ENCODE assay signal across 8 cellular contexts in the genomic region with DNA sequence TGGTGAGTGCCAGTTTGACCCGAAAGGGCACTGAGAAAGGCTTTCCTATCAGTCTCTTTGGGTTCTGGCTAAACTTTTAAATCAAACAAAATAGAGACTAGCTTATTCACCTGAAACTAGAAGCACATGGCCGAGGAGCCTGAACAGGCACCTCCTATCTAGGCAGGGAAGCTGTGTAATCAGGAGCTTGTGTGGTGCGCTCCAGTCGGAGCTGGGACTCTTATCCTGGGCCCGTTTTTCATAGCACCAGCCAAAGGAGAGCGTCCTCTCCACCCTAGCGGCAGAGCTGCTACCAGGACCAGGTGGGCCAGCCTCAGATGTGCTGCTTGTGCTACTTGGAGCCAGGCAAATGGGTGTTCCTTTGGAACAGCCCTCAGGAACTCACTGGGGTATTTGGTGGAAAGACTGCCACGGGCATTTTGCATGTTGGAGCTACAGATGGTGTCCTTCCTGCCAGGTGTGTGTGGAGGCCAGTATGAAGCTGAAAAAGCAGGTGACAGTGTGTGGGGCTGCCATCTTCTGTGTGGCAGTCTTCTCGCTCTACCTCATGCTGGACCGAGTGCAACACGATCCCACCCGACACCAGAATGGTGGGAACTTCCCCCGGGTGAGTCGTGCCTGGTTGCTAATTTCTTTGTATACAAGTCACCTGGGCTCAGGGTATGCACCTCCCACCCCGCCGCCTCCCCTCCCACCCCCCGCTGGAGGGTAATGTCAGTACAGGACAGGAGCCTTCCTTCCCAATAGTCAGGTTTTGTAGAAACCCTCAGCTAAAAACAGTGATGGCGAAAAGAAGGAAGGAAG. TPM values are rescaled to one million over a fixed set of nuclear protein-coding genes. Genes with fewer than 3 reads are reported as not detected.
DNase-seq lines count a peak whose midpoint lies in the region; ATAC-seq and TF ChIP-seq lines count a peak whose summit lies in the region.

No MANE protein-coding gene starts in this region.

- H3K9ac ChIP-seq in OCI-LY1 (ENCODE audit: low read length) (peak overlapping the region; percentile 66), mucosa of stomach (ENCODE audit: low read length) (peak overlapping the region; percentile 79)

- H3K79me2 ChIP-seq in OCI-LY1 (ENCODE audit: insufficient read depth, low read length) = no peaks in the 10 kb centered on the region

- H3K27me3 ChIP-seq in OCI-LY1 (ENCODE audit: insufficient read depth, low read length) = no peaks in the 10 kb centered on the region
- H3K27me3 ChIP-seq in dorsolateral prefrontal cortex = no peaks in the 10 kb centered on the region
- H3K27me3 ChIP-seq in mucosa of stomach (ENCODE audit: control insufficient read depth, insufficient read depth, low read length) = no peaks in the 10 kb centered on the region

- TF ChIP-seq CTCF in OCI-LY1 (IDR thresholded peaks at IDR 0.05; ENCODE audit: low read length) = peak; percentile 5; the same call in 1 of the 2 replicates
- TF ChIP-seq CTCF in dorsolateral prefrontal cortex (IDR thresholded peaks at IDR 0.05 in 54 of 56, conservative IDR thresholded peaks at IDR 0.05 in 2 of 56; ENCODE audit: low read depth in 1 of 56, partially characterized antibody in 56 of 56) = peak in 4 of 56 donors; percentile 2 to 8 (median 3)

- peaks cover 18% of the 10 kb centered on the region for H3K4me1 ChIP-seq in OCI-LY1 (ENCODE audit: insufficient read depth, low read length, severe bottlenecking)
- peaks cover 18% of the 10 kb centered on the region for H3K4me1 ChIP-seq in mucosa of stomach (ENCODE audit: control insufficient read depth, insufficient read depth, low read length)

- H3K36me3 ChIP-seq in OCI-LY1 (ENCODE audit: insufficient read depth, low read length) (peaks cover 35% of the 10 kb centered on the region), mucosa of stomach (ENCODE audit: control insufficient read depth, insufficient read depth, low read length) (peaks cover 22% of the 10 kb centered on the region)

- intact Hi-C loops in dorsolateral prefrontal cortex (cut with DNase I) = loop anchor here (1.0 to 2.0 kb wide), 3 partner anchors 26 to 31 kb away; partner anchors contain the start of gene UNC45A (in 1 of the 2)

- no peaks in the 10 kb centered on the region for H3K9me3 ChIP-seq in OCI-LY1 (ENCODE audit: low read length)
- H3K9me3 ChIP-seq in mucosa of stomach (ENCODE audit: control insufficient read depth, low read length) = no peaks in the 10 kb centered on the region

- DNase-seq in NCI-H1417 (lab: John Stamatoyannopoulos, UW) (peak in 2 of 3 experiments; percentile 52 to 73), NCI-H1417 treated with DMSO at 0.1 percent for 48 hours (lab: John Stamatoyannopoulos, UW) (no peak), dorsolateral prefrontal cortex (peak in 1 of 10 donors; percentile 43), NOMO-1 treated with dmso at 0.1 percent for 144 hours (lab: John Stamatoyannopoulos, UW; ENCODE audit: unreplicated experiment) (no peak)

- peak overlapping the region; percentile 87 for H3K4me2 ChIP-seq in OCI-LY1 (ENCODE audit: low read length)

- no peaks in the 10 kb centered on the region for H4K20me1 ChIP-seq in OCI-LY1 (ENCODE audit: insufficient read depth, low read length)

- H3K27ac ChIP-seq in OCI-LY1 (ENCODE audit: low read depth, low read length, poor library complexity, severe bottlenecking) (peak overlapping the region; percentile 67), dorsolateral prefrontal cortex (peak overlapping the region; percentile 90 to 100 (median 99))

- H3K4me3 ChIP-seq in OCI-LY1 (ENCODE audit: low read depth, low read length, poor library complexity, severe bottlenecking) (peak overlapping the region; percentile 72), dorsolateral prefrontal cortex (peak overlapping the region; percentile 58 to 94 (median 86)), mucosa of stomach (ENCODE audit: low read length) (peak overlapping the region; percentile 37)

- no peak overlapping the region for H2AFZ ChIP-seq in OCI-LY1 (ENCODE audit: low read length)

- H3F3A ChIP-seq in OCI-LY1 (ENCODE audit: insufficient read depth, low read length) = peaks cover 4% of the 10 kb centered on the region; the same call in 1 of the 2 replicates

- ATAC-seq in HG02870 (IDR thresholded peaks at IDR 0.05; ENCODE audit: unreplicated experiment) (no peak), HG02981 (IDR thresholded peaks at IDR 0.05; ENCODE audit: unreplicated experiment) (no peak)

- H3K9me2 ChIP-seq in OCI-LY1 (ENCODE audit: low read depth, low read length) = no peaks in the 10 kb centered on the region

RNA-seq across cellular contexts. Expression of gene MAN2A2, which starts 0.8 kb away (rescaled TPM):
- 100 to 1,000 TPM; 152 to 468 (median 226) TPM for total RNA-seq in dorsolateral prefrontal cortex

RNA-seq across cellular contexts. Expression of gene FES, which starts 19.6 kb away (rescaled TPM):
- total RNA-seq in dorsolateral prefrontal cortex = 10 to 100 TPM in 95 of 120 experiments, 1 to 10 TPM in 25; 5.3 to 39.5 (median 13.8) TPM

RNA-seq across cellular contexts. Expression of gene HDDC3, which starts 28.4 kb away (rescaled TPM):
- total RNA-seq in dorsolateral prefrontal cortex = 10 to 100 TPM in 119 of 120 experiments, 1 to 10 TPM in 1; 8.6 to 40.8 (median 20.2) TPM

RNA-seq across cellular contexts. Expression of gene UNC45A, which starts 31.1 kb away (rescaled TPM):
- total RNA-seq in dorsolateral prefrontal cortex = 10 to 100 TPM; 35.1 to 68.4 (median 47.2) TPM

RNA-seq across cellular contexts. Expression of gene FURIN, which starts 35.5 kb away (rescaled TPM):
- total RNA-seq in dorsolateral prefrontal cortex = 10 to 100 TPM; 28.0 to 73.1 (median 40.8) TPM

Comparison
In these comparisons a context has a peak if more than half of its experiments do, and no peak if none do; other contexts are left out.
1. DNase-seq: peak in NCI-H1417 (2 of 3); none in NCI-H1417 treated with DMSO at 0.1 percent for 48 hours (single experiment) and NOMO-1 treated with dmso at 0.1 percent for 144 hours (single experiment).
2. Peak in every context shown above with its lines, with median percentiles within 50 percentile points of each other: H3K4me3 ChIP-seq.